20 cellular contexts compared by ENCODE assay signal in the genomic region with DNA sequence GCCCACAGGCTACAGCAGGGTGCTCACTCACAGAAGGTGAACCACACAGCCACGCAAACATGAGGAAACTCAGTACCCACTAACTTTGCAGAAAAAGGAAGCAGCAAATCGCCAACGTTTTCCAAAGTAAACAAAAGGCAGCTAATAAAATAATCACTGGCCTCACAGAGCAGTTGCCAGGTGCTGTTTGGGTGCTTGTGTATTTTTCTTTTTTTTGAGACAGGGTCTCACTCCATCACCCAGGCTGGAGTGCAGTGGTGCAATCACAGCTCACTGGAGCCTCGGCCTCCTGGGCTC. TPM values are rescaled to one million over a fixed set of nuclear protein-coding genes. Genes with fewer than 3 reads are reported as not detected.
DNase-seq lines count a peak whose midpoint lies in the region; ATAC-seq and TF ChIP-seq lines count a peak whose summit lies in the region.
"Had no signal": no experiment of that assay in that cellular context is flagged by ENCODE, and none has a peak within 500 bp of the region (broad histone marks: within the 10 kb centered on the region; RNA-seq: fewer than 3 reads in every experiment).

No MANE protein-coding gene starts in this region.

- TF ChIP-seq CTCF in CD4-positive, alpha-beta T cell (IDR thresholded peaks at IDR 0.05) = no peak
- TF ChIP-seq CTCF in RWPE1 (conservative IDR thresholded peaks at IDR 0.05; ENCODE audit: low read depth) = no peak
- no peak for TF ChIP-seq CTCF in right lobe of liver (IDR thresholded peaks at IDR 0.05)
- TF ChIP-seq CTCF in neural progenitor cell (IDR thresholded peaks at IDR 0.05) = no peak

- peaks cover 9% of the 10 kb centered on the region for H3F3A ChIP-seq in neural progenitor cell (ENCODE audit: low read depth)

- no peak overlapping the region for H3K4me2 ChIP-seq in neural progenitor cell
- H3K4me2 ChIP-seq: A549 had no signal

- no peak for ATAC-seq in CD4-positive, alpha-beta T cell (ENCODE audit: poor library complexity)
- peak in 3 of 4 donors; percentile 1 to 33 (median 10) for ATAC-seq in right lobe of liver
- ATAC-seq in natural killer cell treated with Interleukin-12 subunit alpha and Interleukin-12 subunit beta and Interleukin-15 and Interleukin-18, amount 100 ng/mL, for 72 hours = no peak
- ATAC-seq in activated naive CD4-positive, alpha-beta T cell treated with anti-CD3 and anti-CD28 coated beads, Interleukin-2, amount 50 U/mL, for 72 hours = no peak
- ATAC-seq: A549; CD8-positive, alpha-beta T cell; HCT116; K562 had no signal

- H3K36me3 ChIP-seq in right lobe of liver = peaks cover 0 to 42% (median 10%) of the 10 kb centered on the region in 4 donors
- no peaks in the 10 kb centered on the region for H3K36me3 ChIP-seq in neural progenitor cell

- H3K4me3 ChIP-seq in right lobe of liver (no peak overlapping the region), neural progenitor cell (no peak overlapping the region)
- H3K4me3 ChIP-seq: A549, K562 had no signal

- DNase-seq in CD4-positive, alpha-beta T cell = no peak
- DNase-seq in RWPE1 (ENCODE audit: low spot score) = no peak
- DNase-seq in right lobe of liver = no peak
- no peak for DNase-seq in neural progenitor cell (ENCODE audit: low spot score)
- DNase-seq in natural killer cell treated with Interleukin-12 subunit alpha and Interleukin-12 subunit beta and Interleukin-15 and Interleukin-18, amount 100 ng/mL, for 72 hours (ENCODE audit: low spot score) = no peak
- no peak for DNase-seq in activated naive CD4-positive, alpha-beta T cell treated with anti-CD3 and anti-CD28 coated beads, Interleukin-2, amount 50 U/mL, for 72 hours (ENCODE audit: low spot score in 2 of 2)
- DNase-seq in activated CD4-positive, alpha-beta memory T cell treated with anti-CD3 and anti-CD28 coated beads for 36 hours = no peak
- DNase-seq: AML-193; Calu3; CD8-positive, alpha-beta T cell; DMS79 treated with DMSO at 0.1 percent for 48 hours; GOT3; H7; HFFc6; IMR-90 had no signal

- peaks cover 0 to 33% (median 13%) of the 10 kb centered on the region in 4 donors for H3K4me1 ChIP-seq in right lobe of liver
- H3K4me1 ChIP-seq in neural progenitor cell = no peaks in the 10 kb centered on the region

- H3K27ac Mint-ChIP-seq in CD4-positive, alpha-beta T cell = no peak overlapping the region
- no peak overlapping the region for H3K27ac Mint-ChIP-seq in neural progenitor cell
- no peak overlapping the region for H3K27ac Mint-ChIP-seq in natural killer cell treated with Interleukin-12 subunit alpha and Interleukin-12 subunit beta and Interleukin-15 and Interleukin-18, amount 100 ng/mL, for 72 hours
- no peak overlapping the region for H3K27ac Mint-ChIP-seq in activated naive CD4-positive, alpha-beta T cell treated with anti-CD3 and anti-CD28 coated beads, Interleukin-2, amount 50 U/mL, for 72 hours
- no peak overlapping the region for H3K27ac Mint-ChIP-seq in activated CD4-positive, alpha-beta memory T cell treated with anti-CD3 and anti-CD28 coated beads for 36 hours
- H3K27ac Mint-ChIP-seq: CD8-positive, alpha-beta T cell; HFFc6 had no signal

- CTCF ChIA-PET in CD4-positive, alpha-beta T cell (lab: Charles Lee) = interaction anchor here (1.0 kb wide), 1 partner anchor 32 kb away, joined by 4 read pairs; the partner anchor contains the start of gene DNLZ
- CTCF ChIA-PET in RWPE1 (lab: Yijun Ruan, JAX) = interaction anchor here (1.2 kb wide), 2 partner anchors 32 to 84 kb away, joined by 4 read pairs; partner anchors contain the start of gene DNLZ
- CTCF ChIA-PET in activated CD4-positive, alpha-beta memory T cell treated with anti-CD3 and anti-CD28 coated beads for 36 hours (lab: Charles Lee) = no interaction called here

- TF ChIP-seq POLR2A in right lobe of liver (IDR thresholded peaks at IDR 0.05) = no peak

- peaks cover 24% of the 10 kb centered on the region for H3K79me2 ChIP-seq in neural progenitor cell (ENCODE audit: low read depth)

- POLR2A ChIA-PET in CD4-positive, alpha-beta T cell (lab: Charles Lee) = no interaction called here
- POLR2A ChIA-PET in RWPE1 (lab: Yijun Ruan, JAX; ENCODE audit: low non-redundant PET) = no interaction called here
- POLR2A ChIA-PET in activated CD4-positive, alpha-beta memory T cell treated with anti-CD3 and anti-CD28 coated beads for 36 hours (lab: Charles Lee) = no interaction called here

- H4K20me1 ChIP-seq in neural progenitor cell (ENCODE audit: low read depth) = peaks cover 20% of the 10 kb centered on the region

- H3K36me3 Mint-ChIP-seq in CD4-positive, alpha-beta T cell (ENCODE audit: low read depth) = peaks cover 33% of the 10 kb centered on the region
- peaks cover 11% of the 10 kb centered on the region for H3K36me3 Mint-ChIP-seq in neural progenitor cell
- H3K36me3 Mint-ChIP-seq in natural killer cell treated with Interleukin-12 subunit alpha and Interleukin-12 subunit beta and Interleukin-15 and Interleukin-18, amount 100 ng/mL, for 72 hours = peaks cover 5% of the 10 kb centered on the region
- peaks cover 16 to 26% of the 10 kb centered on the region in 2 donors for H3K36me3 Mint-ChIP-seq in activated naive CD4-positive, alpha-beta T cell treated with anti-CD3 and anti-CD28 coated beads, Interleukin-2, amount 50 U/mL, for 72 hours
- H3K36me3 Mint-ChIP-seq in activated CD4-positive, alpha-beta memory T cell treated with anti-CD3 and anti-CD28 coated beads for 36 hours = peaks cover 35% of the 10 kb centered on the region

- no peak overlapping the region for H3K9ac ChIP-seq in neural progenitor cell

- H3K4me3 Mint-ChIP-seq in CD4-positive, alpha-beta T cell = peak overlapping the region; percentile 60
- peak overlapping the region; percentile 43 for H3K4me3 Mint-ChIP-seq in neural progenitor cell
- no peak overlapping the region for H3K4me3 Mint-ChIP-seq in natural killer cell treated with Interleukin-12 subunit alpha and Interleukin-12 subunit beta and Interleukin-15 and Interleukin-18, amount 100 ng/mL, for 72 hours
- no peak overlapping the region for H3K4me3 Mint-ChIP-seq in activated CD4-positive, alpha-beta memory T cell treated with anti-CD3 and anti-CD28 coated beads for 36 hours
- H3K4me3 Mint-ChIP-seq: CD14-positive monocyte, HFFc6 had no signal

- no peaks in the 10 kb centered on the region for H3K27me3 Mint-ChIP-seq in CD4-positive, alpha-beta T cell
- peaks cover 1% of the 10 kb centered on the region for H3K27me3 Mint-ChIP-seq in neural progenitor cell (ENCODE audit: insufficient read depth, low read depth)
- no peaks in the 10 kb centered on the region for H3K27me3 Mint-ChIP-seq in natural killer cell treated with Interleukin-12 subunit alpha and Interleukin-12 subunit beta and Interleukin-15 and Interleukin-18, amount 100 ng/mL, for 72 hours
- H3K27me3 Mint-ChIP-seq in activated CD4-positive, alpha-beta memory T cell treated with anti-CD3 and anti-CD28 coated beads for 36 hours = no peaks in the 10 kb centered on the region

- intact Hi-C loops in CD4-positive, alpha-beta T cell (cut with DNase I, micrococcal nuclease) = no loop called here
- intact Hi-C loops in right lobe of liver (cut with DNase I) = no loop called here
- intact Hi-C loops in activated CD4-positive, alpha-beta memory T cell treated with anti-CD3 and anti-CD28 coated beads for 36 hours (cut with micrococcal nuclease) = no loop called here

- H3K27me3 ChIP-seq in CD4-positive, alpha-beta T cell (ENCODE audit: control insufficient read depth, insufficient read depth, low read length) = no peaks in the 10 kb centered on the region
- H3K27me3 ChIP-seq in right lobe of liver (no peaks in the 10 kb centered on the region), neural progenitor cell (no peaks in the 10 kb centered on the region)

- H3K9me3 ChIP-seq in CD4-positive, alpha-beta T cell (ENCODE audit: control insufficient read depth, low read length) = no peaks in the 10 kb centered on the region
- H3K9me3 ChIP-seq in right lobe of liver (no peaks in the 10 kb centered on the region), neural progenitor cell (ENCODE audit: low read depth) (no peaks in the 10 kb centered on the region)
- H3K9me3 ChIP-seq: A549 had no signal

- no peaks in the 10 kb centered on the region for H3K9me3 Mint-ChIP-seq in CD4-positive, alpha-beta T cell
- no peaks in the 10 kb centered on the region for H3K9me3 Mint-ChIP-seq in neural progenitor cell
- H3K9me3 Mint-ChIP-seq in natural killer cell treated with Interleukin-12 subunit alpha and Interleukin-12 subunit beta and Interleukin-15 and Interleukin-18, amount 100 ng/mL, for 72 hours = no peaks in the 10 kb centered on the region
- H3K9me3 Mint-ChIP-seq in activated naive CD4-positive, alpha-beta T cell treated with anti-CD3 and anti-CD28 coated beads, Interleukin-2, amount 50 U/mL, for 72 hours = no peaks in the 10 kb centered on the region
- no peaks in the 10 kb centered on the region for H3K9me3 Mint-ChIP-seq in activated CD4-positive, alpha-beta memory T cell treated with anti-CD3 and anti-CD28 coated beads for 36 hours
- H3K9me3 Mint-ChIP-seq: CD8-positive, alpha-beta T cell; HFFc6 had no signal

- WGBS in right lobe of liver (ENCODE audit: insufficient coverage, low coverage, low lambda C conversion rate, missing lambda C conversion rate) = 10% methylated on average over 3 of the region's 4 CpGs

- peaks cover 13% of the 10 kb centered on the region for H3K4me1 Mint-ChIP-seq in CD4-positive, alpha-beta T cell (ENCODE audit: low read depth)
- peaks cover 12% of the 10 kb centered on the region for H3K4me1 Mint-ChIP-seq in neural progenitor cell
- H3K4me1 Mint-ChIP-seq in natural killer cell treated with Interleukin-12 subunit alpha and Interleukin-12 subunit beta and Interleukin-15 and Interleukin-18, amount 100 ng/mL, for 72 hours (ENCODE audit: low read depth in 2 of 2) = peaks cover 15 to 16% of the 10 kb centered on the region in 2 donors
- peaks cover 22% of the 10 kb centered on the region for H3K4me1 Mint-ChIP-seq in activated CD4-positive, alpha-beta memory T cell treated with anti-CD3 and anti-CD28 coated beads for 36 hours (ENCODE audit: low read depth)

- no peak overlapping the region for H3K27ac ChIP-seq in CD4-positive, alpha-beta T cell (ENCODE audit: low read depth, low read length)
- peak overlapping the region; percentile 2; the same call in 1 of the 2 replicates for H3K27ac ChIP-seq in RWPE1
- H3K27ac ChIP-seq in right lobe of liver = peak overlapping the region in 2 of 3 donors; percentile 77 to 78
- H3K27ac ChIP-seq in neural progenitor cell = no peak overlapping the region
- H3K27ac ChIP-seq: A549, HL-60 had no signal

- H2AFZ ChIP-seq in neural progenitor cell (replicated peaks) = no peak overlapping the region

RNA-seq across cellular contexts. Expression of gene SNAPC4, which starts 3.8 kb away (rescaled TPM):
- total RNA-seq in CD4-positive, alpha-beta T cell = 1 to 10 TPM; 7.7 to 8.0 TPM
- total RNA-seq in right lobe of liver = 1 to 10 TPM; 3.8 to 6.5 (median 5.4) TPM
- total RNA-seq in neural progenitor cell (ENCODE audit: low replicate concordance) = 6.8 and 16.5 TPM in 2 replicates
- total RNA-seq in natural killer cell treated with Interleukin-12 subunit alpha and Interleukin-12 subunit beta and Interleukin-15 and Interleukin-18, amount 100 ng/mL, for 72 hours = 10 to 100 TPM; 11.3 to 48.5 TPM
- total RNA-seq in activated naive CD4-positive, alpha-beta T cell treated with anti-CD3 and anti-CD28 coated beads, Interleukin-2, amount 50 U/mL, for 72 hours = 10 to 100 TPM; 12.5 to 16.7 TPM
- total RNA-seq in activated CD4-positive, alpha-beta memory T cell treated with anti-CD3 and anti-CD28 coated beads for 36 hours = 10 to 100 TPM; 13.9 to 14.3 TPM

RNA-seq across cellular contexts. Expression of gene ENTR1, which starts 14.2 kb away (rescaled TPM):
- 10 to 100 TPM; 37.7 to 43.2 TPM for total RNA-seq in CD4-positive, alpha-beta T cell
- 10 to 100 TPM; 27.9 to 53.5 (median 35.4) TPM for total RNA-seq in right lobe of liver
- total RNA-seq in neural progenitor cell (ENCODE audit: low replicate concordance) = 34.9 and 52.3 TPM in 2 replicates
- 10 to 100 TPM; 24.1 to 86.6 TPM for total RNA-seq in natural killer cell treated with Interleukin-12 subunit alpha and Interleukin-12 subunit beta and Interleukin-15 and Interleukin-18, amount 100 ng/mL, for 72 hours
- total RNA-seq in activated naive CD4-positive, alpha-beta T cell treated with anti-CD3 and anti-CD28 coated beads, Interleukin-2, amount 50 U/mL, for 72 hours = 10 to 100 TPM; 52.2 to 75.4 TPM
- total RNA-seq in activated CD4-positive, alpha-beta memory T cell treated with anti-CD3 and anti-CD28 coated beads for 36 hours = 10 to 100 TPM; 66.9 to 74.9 TPM

RNA-seq across cellular contexts. Expression of gene PMPCA, which starts 14.3 kb away (rescaled TPM):
- 100 to 1,000 TPM; 107 to 109 TPM for total RNA-seq in CD4-positive, alpha-beta T cell
- total RNA-seq in right lobe of liver = 10 to 100 TPM; 49.6 to 64.9 (median 52.8) TPM
- total RNA-seq in neural progenitor cell (ENCODE audit: low replicate concordance) = 51.3 and 65.3 TPM in 2 replicates
- total RNA-seq in natural killer cell treated with Interleukin-12 subunit alpha and Interleukin-12 subunit beta and Interleukin-15 and Interleukin-18, amount 100 ng/mL, for 72 hours = 100 to 1,000 TPM in 1 of 2 donors, 10 to 100 TPM in 1; 66.2 to 107 TPM
- total RNA-seq in activated naive CD4-positive, alpha-beta T cell treated with anti-CD3 and anti-CD28 coated beads, Interleukin-2, amount 50 U/mL, for 72 hours = 100 to 1,000 TPM in 1 of 2 donors, 10 to 100 TPM in 1; 94.1 to 110 TPM
- 100 to 1,000 TPM; 108 to 112 TPM for total RNA-seq in activated CD4-positive, alpha-beta memory T cell treated with anti-CD3 and anti-CD28 coated beads for 36 hours

RNA-seq across cellular contexts. Expression of gene CARD9, which starts 22.7 kb away (rescaled TPM):
- under 1 TPM; 0.36 to 0.64 TPM for total RNA-seq in CD4-positive, alpha-beta T cell
- total RNA-seq in right lobe of liver = 1 to 10 TPM in 3 of 6 experiments, under 1 TPM in 3; 0.48 to 1.6 (median 1.1) TPM
- 0.96 TPM in 1 of 2 replicates, not detected in the other for total RNA-seq in neural progenitor cell (ENCODE audit: low replicate concordance)
- total RNA-seq in natural killer cell treated with Interleukin-12 subunit alpha and Interleukin-12 subunit beta and Interleukin-15 and Interleukin-18, amount 100 ng/mL, for 72 hours = 1 to 10 TPM; 2.8 to 9.4 TPM
- 1 to 10 TPM; 1.3 to 1.7 TPM for total RNA-seq in activated naive CD4-positive, alpha-beta T cell treated with anti-CD3 and anti-CD28 coated beads, Interleukin-2, amount 50 U/mL, for 72 hours
- 1 to 10 TPM; 1.4 to 2.4 TPM for total RNA-seq in activated CD4-positive, alpha-beta memory T cell treated with anti-CD3 and anti-CD28 coated beads for 36 hours

RNA-seq across cellular contexts. Expression of gene DNLZ, which starts 32.6 kb away (rescaled TPM):
- 10 to 100 TPM; 15.4 to 17.0 TPM for total RNA-seq in CD4-positive, alpha-beta T cell
- total RNA-seq in right lobe of liver (10 to 100 TPM in 3 of 6 experiments, 1 to 10 TPM in 3; 5.0 to 26.0 (median 10.4) TPM), neural progenitor cell (ENCODE audit: low replicate concordance) (3.4 and 15.8 TPM in 2 replicates)
- 10 to 100 TPM; 30.0 to 41.2 TPM for total RNA-seq in natural killer cell treated with Interleukin-12 subunit alpha and Interleukin-12 subunit beta and Interleukin-15 and Interleukin-18, amount 100 ng/mL, for 72 hours
- 10 to 100 TPM; 10.6 to 15.6 TPM for total RNA-seq in activated naive CD4-positive, alpha-beta T cell treated with anti-CD3 and anti-CD28 coated beads, Interleukin-2, amount 50 U/mL, for 72 hours
- total RNA-seq in activated CD4-positive, alpha-beta memory T cell treated with anti-CD3 and anti-CD28 coated beads for 36 hours = 10 to 100 TPM; 14.5 to 15.2 TPM

Comparison
In these comparisons a context has a peak if more than half of its experiments do, and no peak if none do; other contexts are left out.
1. ATAC-seq: peak in right lobe of liver (3 of 4); none in CD4-positive, alpha-beta T cell (single experiment), natural killer cell treated with Interleukin-12 subunit alpha and Interleukin-12 subunit beta and Interleukin-15 and Interleukin-18, amount 100 ng/mL, for 72 hours (0 of 2) and activated naive CD4-positive, alpha-beta T cell treated with anti-CD3 and anti-CD28 coated beads, Interleukin-2, amount 50 U/mL, for 72 hours (0 of 2).
2. H3K27ac ChIP-seq: peak in RWPE1 (single experiment) and right lobe of liver (2 of 3); none in CD4-positive, alpha-beta T cell (single experiment) and neural progenitor cell (single experiment).
3. H3K4me3 Mint-ChIP-seq: peak in CD4-positive, alpha-beta T cell (single experiment) and neural progenitor cell (single experiment); none in natural killer cell treated with Interleukin-12 subunit alpha and Interleukin-12 subunit beta and Interleukin-15 and Interleukin-18, amount 100 ng/mL, for 72 hours (single experiment) and activated CD4-positive, alpha-beta memory T cell treated with anti-CD3 and anti-CD28 coated beads for 36 hours (single experiment).